In genomic region chr6:169212897-169213813, GRCh38 we compare ENCODE assay signal across 1 cellular context.
TF ChIP-seq lines count a peak whose summit lies in the region.

No MANE protein-coding gene starts in this region.

TF ChIP-seq in HepG2, 621 proteins besides CTCF, POLR2A, EP300 and RAD21 (continued from another document):
- TF ChIP-seq MAZ (IDR thresholded peaks at IDR 0.05; ENCODE audit: borderline replicate concordance, low read depth, low read length) (no peak), MAZ (CRISPR knock-in tag; IDR thresholded peaks at IDR 0.05; ENCODE audit: low read depth) (no peak), NCOA1 (CRISPR knock-in tag; IDR thresholded peaks at IDR 0.05) (no peak), KIAA2018 (CRISPR knock-in tag; IDR thresholded peaks at IDR 0.05; ENCODE audit: borderline replicate concordance) (no peak), ELF1 (CRISPR knock-in tag; IDR thresholded peaks at IDR 0.05) (peak; percentile 53), HMG20B (CRISPR knock-in tag; conservative IDR thresholded peaks at IDR 0.05) (no peak), PHF8 (CRISPR knock-in tag; IDR thresholded peaks at IDR 0.05) (peak; percentile 38), EEA1 (CRISPR knock-in tag; IDR thresholded peaks at IDR 0.05; ENCODE audit: borderline replicate concordance) (no peak), SOX5 (CRISPR knock-in tag; IDR thresholded peaks at IDR 0.05; ENCODE audit: borderline replicate concordance) (no peak), ZNF687 (CRISPR knock-in tag; IDR thresholded peaks at IDR 0.05) (peak; percentile 53), SP5 (CRISPR knock-in tag; IDR thresholded peaks at IDR 0.05; ENCODE audit: borderline replicate concordance, low read depth) (no peak), RBAK (CRISPR knock-in tag; IDR thresholded peaks at IDR 0.05) (no peak)
